10 cellular contexts compared by ENCODE assay signal in genomic region chr10:48671914-48672595, GRCh38. TPM values are rescaled to one million over a fixed set of nuclear protein-coding genes. Genes with fewer than 3 reads are reported as not detected.
A peak's percentile ranks its signal among the peaks of the same experiment; 100 is the strongest.
DNase-seq lines count a peak whose midpoint lies in the region; ATAC-seq and TF ChIP-seq lines count a peak whose summit lies in the region.
"Had no signal": no experiment of that assay in that cellular context is flagged by ENCODE, and none has a peak within 500 bp of the region (broad histone marks: within the 10 kb centered on the region; RNA-seq: fewer than 3 reads in every experiment).

No MANE protein-coding gene starts in this region.

- no peak overlapping the region for H3K27ac Mint-ChIP-seq in effector memory CD8-positive, alpha-beta T cell

- H3K4me3 Mint-ChIP-seq in effector memory CD8-positive, alpha-beta T cell: no peak overlapping the region

- H3K4me3 ChIP-seq in GM06990 (replicated peaks; ENCODE audit: low read depth, low read length): peak overlapping the region; percentile 58

- no peaks in the 10 kb centered on the region for H3K36me3 ChIP-seq in GM06990 (ENCODE audit: control insufficient read depth, insufficient read depth, low read length)

- no peaks in the 10 kb centered on the region for H3K4me1 Mint-ChIP-seq in effector memory CD8-positive, alpha-beta T cell (ENCODE audit: low read depth in 2 of 2)

- H3K9me3 Mint-ChIP-seq in effector memory CD8-positive, alpha-beta T cell: no peaks in the 10 kb centered on the region

- peaks cover 14 to 29% of the 10 kb centered on the region in 2 donors for H3K27me3 Mint-ChIP-seq in effector memory CD8-positive, alpha-beta T cell

- ATAC-seq in GM19395 (IDR thresholded peaks at IDR 0.05; ENCODE audit: unreplicated experiment): peak; percentile 45
- peak; percentile 41 for ATAC-seq in HG03039 (IDR thresholded peaks at IDR 0.05; ENCODE audit: unreplicated experiment)
- peak; percentile 23 for ATAC-seq in effector memory CD8-positive, alpha-beta T cell (replicated peaks)

- H3K36me3 Mint-ChIP-seq in effector memory CD8-positive, alpha-beta T cell (ENCODE audit: insufficient read depth): no peaks in the 10 kb centered on the region

- DNase-seq in GM06990 (ENCODE audit: extremely low read depth, insufficient read length) (peak; percentile 80), NCI-H2107 treated with DMSO at 0.1 percent for 48 hours (lab: John Stamatoyannopoulos, UW; ENCODE audit: unreplicated experiment) (no peak), mesenteric fat pad (ENCODE audit: low spot score) (no peak)
- DNase-seq in effector memory CD8-positive, alpha-beta T cell: no peak
- DNase-seq in activated CD8-positive, alpha-beta memory T cell treated with anti-CD3 and anti-CD28 coated beads for 24 hours: no peak
- no peak for DNase-seq in stimulated activated CD4-positive, alpha-beta T cell treated with anti-CD3 and anti-CD28 coated beads, Interleukin-2, amount 100 ng/mL, for 24 hours
- DNase-seq: activated T-cell treated with anti-CD3 and anti-CD28 coated beads for 4 hours, C1 segment of cervical spinal cord had no signal

- TF ChIP-seq CTCF in GM06990 (IDR thresholded peaks at IDR 0.05; ENCODE audit: insufficient read depth, low read length, poor library complexity, severe bottlenecking): no peak

- no peaks in the 10 kb centered on the region for H3K27me3 ChIP-seq in GM06990 (replicated peaks; ENCODE audit: control insufficient read depth, insufficient read depth, low read length)

RNA-seq across cellular contexts. Expression of gene WDFY4, which starts 12.6 kb away (rescaled TPM):
- total RNA-seq in mesenteric fat pad: 10.1 TPM
